3 cellular contexts compared by ENCODE assay signal in the genomic region with DNA sequence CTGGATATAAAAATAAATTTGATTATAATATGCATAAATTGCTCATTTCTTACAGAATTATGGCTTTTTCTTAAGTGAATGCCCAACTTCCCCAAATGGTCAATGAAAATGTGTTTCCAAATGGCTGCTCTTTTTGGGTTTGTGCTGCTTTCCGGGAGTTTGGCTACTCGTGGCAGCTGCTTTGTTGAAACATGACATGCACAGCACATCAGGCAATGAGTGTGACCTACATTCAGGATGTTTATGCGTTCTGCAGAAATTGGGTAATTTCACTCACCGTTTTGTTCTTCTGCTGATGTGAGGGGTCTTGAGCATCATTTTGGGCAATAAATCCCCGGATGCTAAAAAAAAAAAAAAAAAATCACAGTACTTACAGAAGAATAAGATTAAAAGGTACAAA.
"Had no signal": no experiment of that assay in that cellular context is flagged by ENCODE, and none has a peak within 500 bp of the region (broad histone marks: within the 10 kb centered on the region; RNA-seq: fewer than 3 reads in every experiment).

No MANE protein-coding gene starts in this region.

- H3K4me3 ChIP-seq: GM12878 had no signal

- ATAC-seq: GM12878 had no signal

- DNase-seq: GDM1, GF-D8 had no signal
